In genomic region chr13:51818771-51819511, GRCh38 we compare ENCODE assay signal across 12 cellular contexts. TPM values are rescaled to one million over a fixed set of nuclear protein-coding genes. Genes with fewer than 3 reads are reported as not detected.
DNase-seq lines count a peak whose midpoint lies in the region; ATAC-seq and TF ChIP-seq lines count a peak whose summit lies in the region.
"Had no signal": no experiment of that assay in that cellular context is flagged by ENCODE, and none has a peak within 500 bp of the region (broad histone marks: within the 10 kb centered on the region; RNA-seq: fewer than 3 reads in every experiment).

No MANE protein-coding gene starts in this region.

- no peaks in the 10 kb centered on the region for H3K36me3 Mint-ChIP-seq in Calu3 (ENCODE audit: insufficient read depth, unreplicated experiment)
- H3K36me3 Mint-ChIP-seq: IgD-negative memory B cell, naive B cell had no signal

- peak; percentile 54 for ATAC-seq in GM18868 (IDR thresholded peaks at IDR 0.05; ENCODE audit: unreplicated experiment)
- peak; percentile 24; the same call in 2 of the 3 replicates for ATAC-seq in SK-N-SH treated with all-trans-retinoic acid at 6 μM for 48 hours
- no peak for ATAC-seq in HG03460 (IDR thresholded peaks at IDR 0.05; ENCODE audit: unreplicated experiment)

- no peak for TF ChIP-seq CTCF in Calu3 (IDR thresholded peaks at IDR 0.05; ENCODE audit: unreplicated experiment)

- DNase-seq in effector CD8-positive, alpha-beta T cell (lab: John Stamatoyannopoulos, UW): peak; percentile 25
- DNase-seq in stimulated activated CD4-positive, alpha-beta T cell treated with anti-CD3 and anti-CD28 coated beads, Interleukin-4, amount 100 ng/mL, for 4 hours: peak; percentile 52 to 56
- DNase-seq in NCI-H524 treated with DMSO at 0.1 percent for 48 hours (lab: John Stamatoyannopoulos, UW) (no peak), Calu3 (no peak), NCI-H510A treated with DMSO at 0.1 percent for 48 hours (lab: John Stamatoyannopoulos, UW) (no peak)
- DNase-seq: naive B cell, SW 1271, upper lobe of left lung had no signal

- intact Hi-C loops in Calu3 (cut with micrococcal nuclease; ENCODE audit: unreplicated experiment): no loop called here

- H3K27me3 Mint-ChIP-seq in Calu3 (ENCODE audit: unreplicated experiment): peaks cover 57% of the 10 kb centered on the region
- H3K27me3 Mint-ChIP-seq: IgD-negative memory B cell, naive B cell had no signal

- H3K9me3 Mint-ChIP-seq in Calu3 (ENCODE audit: low read depth, unreplicated experiment): no peaks in the 10 kb centered on the region
- H3K9me3 Mint-ChIP-seq: IgD-negative memory B cell, naive B cell had no signal

- no peak overlapping the region for H3K4me3 Mint-ChIP-seq in Calu3 (ENCODE audit: low read depth, unreplicated experiment)
- H3K4me3 Mint-ChIP-seq: naive B cell had no signal

- CTCF ChIA-PET in Calu3 (lab: Charles Lee): no interaction called here

- H3K27ac Mint-ChIP-seq in Calu3 (ENCODE audit: unreplicated experiment): no peak overlapping the region

- BruUV-seq in Calu3 (replicated peaks; lab: Mats Ljungman, UMichigan): no TSS peak

- no peaks in the 10 kb centered on the region for H3K4me1 Mint-ChIP-seq in Calu3 (ENCODE audit: low read depth, unreplicated experiment)

TF ChIP-seq in SK-N-SH treated with all-trans-retinoic acid at 6 μM for 48 hours, 23 proteins besides CTCF, POLR2A, EP300 and RAD21:
- TF ChIP-seq CREB5 (CRISPR knock-in tag; IDR thresholded peaks at IDR 0.05; ENCODE audit: low read depth) (no peak), ESRRG (CRISPR knock-in tag; IDR thresholded peaks at IDR 0.05) (no peak), GLIS3 (CRISPR knock-in tag; IDR thresholded peaks at IDR 0.05) (no peak), PATZ1 (CRISPR knock-in tag; IDR thresholded peaks at IDR 0.05; ENCODE audit: borderline replicate concordance) (no peak), POU6F1 (CRISPR knock-in tag; IDR thresholded peaks at IDR 0.05; ENCODE audit: borderline replicate concordance, low read depth) (no peak)

RNA-seq across cellular contexts. Expression of gene DHRS12, which starts 15.0 kb away (rescaled TPM):
- total RNA-seq in Calu3 (2022): 8.1 and 8.4 TPM in 2 replicates

RNA-seq across cellular contexts. Expression of gene TMEM272, which starts 26.0 kb away (rescaled TPM):
- not detected in 2 replicates for total RNA-seq in Calu3 (2022)

RNA-seq across cellular contexts. Expression of gene CCDC70, which starts 42.8 kb away (rescaled TPM):
- not detected in 2 replicates for total RNA-seq in Calu3 (2022)
- total RNA-seq: upper lobe of left lung had no signal

Comparison
In these comparisons a context has a peak if more than half of its experiments do, and no peak if none do; other contexts are left out.
1. DNase-seq: peak in effector CD8-positive, alpha-beta T cell (single experiment) and stimulated activated CD4-positive, alpha-beta T cell treated with anti-CD3 and anti-CD28 coated beads, Interleukin-4, amount 100 ng/mL, for 4 hours (2 of 2); none in NCI-H524 treated with DMSO at 0.1 percent for 48 hours (single experiment), Calu3 (single experiment) and NCI-H510A treated with DMSO at 0.1 percent for 48 hours (single experiment).